29 cellular contexts compared by ENCODE assay signal in genomic region chr10:21445161-21445560, GRCh38.
"Had no signal": no experiment of that assay in that cellular context is flagged by ENCODE, and none has a peak within 500 bp of the region (broad histone marks: within the 10 kb centered on the region; RNA-seq: fewer than 3 reads in every experiment).

No MANE protein-coding gene starts in this region.

- H3K27ac Mint-ChIP-seq: activated CD4-positive, alpha-beta memory T cell treated with anti-CD3 and anti-CD28 coated beads for 36 hours; activated naive CD8-positive, alpha-beta T cell treated with anti-CD3 and anti-CD28 coated beads for 36 hours; natural killer cell treated with Interleukin-12 subunit alpha and Interleukin-12 subunit beta and Interleukin-15 and Interleukin-18, amount 100 ng/mL, for 72 hours; T-helper 1 cell treated with Interleukin-12 subunit alpha and Interleukin-12 subunit beta and Interleukin-4 antibody, amounts not matched to agents 30 μg/mL and 1 μg/mL, for 36 hours; type B pancreatic cell had no signal

- H3K27me3 ChIP-seq: hepatocyte, sigmoid colon, spleen, vagina had no signal

- H3K36me3 ChIP-seq: left ventricle myocardium inferior, sigmoid colon, spleen, thoracic aorta, vagina had no signal

- DNase-seq: activated CD4-positive, alpha-beta memory T cell treated with anti-CD3 and anti-CD28 coated beads for 36 hours; activated CD4-positive, alpha-beta T cell treated with anti-CD3 and anti-CD28 coated beads for 48 hours; activated CD4-positive, CD25-positive, alpha-beta regulatory T cell; activated naive CD4-positive, alpha-beta T cell treated with Interleukin-2 at 50 U/mL for 16 hours; activated naive CD8-positive, alpha-beta T cell treated with anti-CD3 and anti-CD28 coated beads for 36 hours; activated T-cell treated with anti-CD3 and anti-CD28 coated beads, Interleukin-2, amount 50 U/mL, for 48 hours; amygdala; cerebellar nuclear complex; effector CD4-positive, alpha-beta T cell; erythroblast; glutamatergic neuron; left ventricle myocardium inferior; mammary epithelial cell; midbrain; nucleus accumbens; retina; sigmoid colon; spleen; stimulated activated CD4-positive, alpha-beta T cell treated with anti-CD3 and anti-CD28 coated beads, Interleukin-4, amount 100 ng/mL, for 1 hour; stimulated activated naive CD4-positive, alpha-beta T cell treated with Interleukin-2 at 50 U/mL for 16 hours; T1000 had no signal

- H3K4me2 ChIP-seq: hepatocyte had no signal

- H3K9me3 ChIP-seq: sigmoid colon, thoracic aorta, vagina had no signal

- H3K4me1 ChIP-seq: left ventricle myocardium inferior, sigmoid colon, spleen, vagina had no signal

- FAIRE-seq: endometrium, frontal cortex had no signal

- H3K4me1 Mint-ChIP-seq: activated naive CD8-positive, alpha-beta T cell treated with anti-CD3 and anti-CD28 coated beads for 36 hours had no signal

- H3K27me3 Mint-ChIP-seq: activated CD4-positive, alpha-beta memory T cell treated with anti-CD3 and anti-CD28 coated beads for 36 hours; activated naive CD8-positive, alpha-beta T cell treated with anti-CD3 and anti-CD28 coated beads for 36 hours; type B pancreatic cell had no signal

- H3K4me3 ChIP-seq: hepatocyte, left ventricle myocardium inferior, sigmoid colon, spleen, thoracic aorta, vagina had no signal

- H2AFZ ChIP-seq: hepatocyte had no signal

- H3K36me3 Mint-ChIP-seq: activated CD4-positive, alpha-beta memory T cell treated with anti-CD3 and anti-CD28 coated beads for 36 hours; activated naive CD8-positive, alpha-beta T cell treated with anti-CD3 and anti-CD28 coated beads for 36 hours; natural killer cell treated with Interleukin-12 subunit alpha and Interleukin-12 subunit beta and Interleukin-15 and Interleukin-18, amount 100 ng/mL, for 72 hours; type B pancreatic cell had no signal

- H3K9me3 Mint-ChIP-seq: activated naive CD8-positive, alpha-beta T cell treated with anti-CD3 and anti-CD28 coated beads for 36 hours; natural killer cell treated with Interleukin-12 subunit alpha and Interleukin-12 subunit beta and Interleukin-15 and Interleukin-18, amount 100 ng/mL, for 72 hours; T-helper 1 cell treated with Interleukin-12 subunit alpha and Interleukin-12 subunit beta and Interleukin-4 antibody, amounts not matched to agents 30 μg/mL and 1 μg/mL, for 36 hours; type B pancreatic cell had no signal

- H3K27ac ChIP-seq: hepatocyte, left ventricle myocardium inferior, sigmoid colon, spleen, thoracic aorta, vagina had no signal

- H3K79me2 ChIP-seq: hepatocyte had no signal

- H3K4me3 Mint-ChIP-seq: activated CD4-positive, alpha-beta memory T cell treated with anti-CD3 and anti-CD28 coated beads for 36 hours; activated naive CD8-positive, alpha-beta T cell treated with anti-CD3 and anti-CD28 coated beads for 36 hours; natural killer cell treated with Interleukin-12 subunit alpha and Interleukin-12 subunit beta and Interleukin-15 and Interleukin-18, amount 100 ng/mL, for 72 hours; T-helper 1 cell treated with Interleukin-12 subunit alpha and Interleukin-12 subunit beta and Interleukin-4 antibody, amounts not matched to agents 30 μg/mL and 1 μg/mL, for 36 hours; type B pancreatic cell had no signal
